In the genomic region with DNA sequence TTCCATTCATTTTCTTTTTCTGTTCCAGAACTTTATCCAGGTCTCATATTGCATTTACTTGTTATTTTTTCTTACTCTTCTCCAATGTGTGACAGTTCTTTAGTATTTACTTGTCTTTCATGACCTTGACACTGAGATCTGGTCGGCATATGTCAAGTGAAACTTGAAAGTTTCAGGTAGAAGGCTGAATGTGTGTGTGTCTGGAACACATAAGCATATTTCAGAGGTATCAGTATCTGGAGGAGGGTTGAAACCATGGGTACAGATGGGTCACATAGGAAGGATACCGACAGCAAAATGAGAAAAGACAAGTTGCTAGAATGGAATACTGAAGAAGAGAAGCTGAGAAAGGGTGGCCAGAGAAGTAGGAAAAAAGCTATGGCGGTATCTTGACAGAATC, we compare ENCODE assay signal across 19 cellular contexts. TPM values are rescaled to one million over a fixed set of nuclear protein-coding genes. Genes with fewer than 3 reads are reported as not detected.
A peak's percentile ranks its signal among the peaks of the same experiment; 100 is the strongest.
DNase-seq lines count a peak whose midpoint lies in the region; ATAC-seq, FAIRE-seq and TF ChIP-seq lines count a peak whose summit lies in the region.
"Had no signal": no experiment of that assay in that cellular context is flagged by ENCODE, and none has a peak within 500 bp of the region (broad histone marks: within the 10 kb centered on the region; RNA-seq: fewer than 3 reads in every experiment).

No MANE protein-coding gene starts in this region.

- H3K4me1 ChIP-seq in trophoblast cell (ENCODE audit: control insufficient read depth in 1 of 2, insufficient read depth in 2 of 2, low read length in 2 of 2) = no peaks in the 10 kb centered on the region
- no peaks in the 10 kb centered on the region for H3K4me1 ChIP-seq in upper lobe of right lung
- H3K4me1 ChIP-seq in stomach = no peaks in the 10 kb centered on the region
- H3K4me1 ChIP-seq: A549, left lung, sigmoid colon, thyroid gland had no signal

- TF ChIP-seq POLR2A in GM12891 (IDR thresholded peaks at IDR 0.05; ENCODE audit: low read depth, low read length) (no peak), stomach (IDR thresholded peaks at IDR 0.05) (no peak)

- H3K18ac ChIP-seq in trophoblast cell (ENCODE audit: low read length) = no peak overlapping the region

- no peak overlapping the region for H2BK120ac ChIP-seq in trophoblast cell (ENCODE audit: insufficient read depth, low read length, poor library complexity)

- DNase-seq in GM12891 (ENCODE audit: insufficient read length, low spot score) = no peak
- no peak for DNase-seq in trophoblast cell
- no peak for DNase-seq in upper lobe of right lung
- no peak for DNase-seq in stomach
- no peak for DNase-seq in NCI-H2171 treated with DMSO at 0.1 percent for 48 hours (lab: John Stamatoyannopoulos, UW)
- DNase-seq: activated effector memory CD4-positive, alpha-beta T cell treated with Interleukin-2 at 50 U/mL for 16 hours; amygdala; CD4-positive, alpha-beta T cell; HFFc6; left lung; NCI-H2081 treated with DMSO at 0.1 percent for 48 hours; NCI-H69; sigmoid colon; thyroid gland had no signal

- no peak overlapping the region for H2AFZ ChIP-seq in trophoblast cell (ENCODE audit: insufficient read depth, low read length, poor library complexity)

- no CpG with 5 or more reads among the region's 3 CpGs for WGBS in trophoblast cell (ENCODE audit: extremely low coverage, insufficient coverage, insufficient read length)
- WGBS in stomach, 5 donors = 82 to 91% (median 88%) methylated on average over 3 of the region's 3 CpGs

- H3K4me3 ChIP-seq in trophoblast cell (ENCODE audit: low read depth, low read length) (no peak overlapping the region), upper lobe of right lung (no peak overlapping the region), stomach (no peak overlapping the region)
- H3K4me3 ChIP-seq: A549, left lung, sigmoid colon, thyroid gland had no signal

- TF ChIP-seq CTCF in upper lobe of right lung (IDR thresholded peaks at IDR 0.05) = no peak
- TF ChIP-seq CTCF in stomach (IDR thresholded peaks at IDR 0.05) = no peak

- no peak overlapping the region for H3K4ac ChIP-seq in trophoblast cell (ENCODE audit: low read depth, low read length)

- no peak overlapping the region for H3K27ac ChIP-seq in trophoblast cell (ENCODE audit: low read depth, low read length)
- no peak overlapping the region for H3K27ac ChIP-seq in upper lobe of right lung
- H3K27ac ChIP-seq in stomach = no peak overlapping the region
- H3K27ac ChIP-seq: A549, left lung, sigmoid colon, thyroid gland had no signal

- no peaks in the 10 kb centered on the region for H3K79me2 ChIP-seq in trophoblast cell (ENCODE audit: control insufficient read depth, insufficient read depth, low read length, poor library complexity)

- TF ChIP-seq EP300 in stomach (IDR thresholded peaks at IDR 0.05) = no peak

- no peak overlapping the region for H2BK12ac ChIP-seq in trophoblast cell (ENCODE audit: low read length)

- peak; percentile 88 for FAIRE-seq in GM12891 (lab: Jason Lieb, UNC)
- FAIRE-seq: A549 had no signal

- H3K23ac ChIP-seq in trophoblast cell (ENCODE audit: low read length) = no peak overlapping the region

- H4K91ac ChIP-seq in trophoblast cell (ENCODE audit: low read depth, low read length) = no peak overlapping the region

- intact Hi-C loops in upper lobe of right lung (cut with DNase I) = no loop called here
- intact Hi-C loops in stomach (cut with DNase I; ENCODE audit: low total_unique reads) = no loop called here

- H3K9ac ChIP-seq in trophoblast cell (ENCODE audit: low read length) = no peak overlapping the region

- H4K8ac ChIP-seq in trophoblast cell (ENCODE audit: low read depth, low read length) = no peak overlapping the region

- H3K9me3 ChIP-seq in trophoblast cell (ENCODE audit: insufficient read depth, low read depth, low read length) (peaks cover 1% of the 10 kb centered on the region), upper lobe of right lung (no peaks in the 10 kb centered on the region), stomach (no peaks in the 10 kb centered on the region)
- H3K9me3 ChIP-seq: A549, left lung, sigmoid colon, thyroid gland had no signal

- no peak overlapping the region for H3K14ac ChIP-seq in trophoblast cell (ENCODE audit: low read length)

- no peak overlapping the region for H2BK5ac ChIP-seq in trophoblast cell (ENCODE audit: low read depth, low read length, poor library complexity)

- H3K79me1 ChIP-seq in trophoblast cell (ENCODE audit: low read length) = no peaks in the 10 kb centered on the region

- H3K36me3 ChIP-seq in trophoblast cell (ENCODE audit: control insufficient read depth in 1 of 2, insufficient read depth in 2 of 2, low read length in 2 of 2) (peaks cover 0 to 1% of the 10 kb centered on the region in 2 experiments), upper lobe of right lung (no peaks in the 10 kb centered on the region), stomach (no peaks in the 10 kb centered on the region)
- H3K36me3 ChIP-seq: left lung, sigmoid colon, thyroid gland had no signal

- no peaks in the 10 kb centered on the region for H3K27me3 ChIP-seq in trophoblast cell (ENCODE audit: insufficient read depth, low read length)
- no peaks in the 10 kb centered on the region for H3K27me3 ChIP-seq in upper lobe of right lung
- no peaks in the 10 kb centered on the region for H3K27me3 ChIP-seq in stomach
- H3K27me3 ChIP-seq: left lung, sigmoid colon, thyroid gland had no signal

- H2AK5ac ChIP-seq in trophoblast cell (ENCODE audit: low read length) = no peak overlapping the region

- no peak overlapping the region for H3K4me2 ChIP-seq in trophoblast cell (ENCODE audit: low read length)
- H3K4me2 ChIP-seq: A549 had no signal

- H4K12ac ChIP-seq in trophoblast cell (ENCODE audit: low read depth, low read length) = no peak overlapping the region

- ATAC-seq in GM19395 (IDR thresholded peaks at IDR 0.05; ENCODE audit: unreplicated experiment) (peak; percentile 75), HG02610 (IDR thresholded peaks at IDR 0.05; ENCODE audit: unreplicated experiment) (peak; percentile 31), HG03442 (IDR thresholded peaks at IDR 0.05; ENCODE audit: unreplicated experiment) (peak; percentile 36), upper lobe of right lung (no peak)
- ATAC-seq: A549, left lung had no signal

TF ChIP-seq in GM12891, 5 proteins besides CTCF, POLR2A, EP300 and RAD21:
- TF ChIP-seq POU2F2 (IDR thresholded peaks at IDR 0.05; ENCODE audit: low read depth, low read length) = no peak
- TF ChIP-seq PAX5 (IDR thresholded peaks at IDR 0.05; ENCODE audit: insufficient read depth, low read length, severe bottlenecking) = no peak
- no peak for TF ChIP-seq TAF1 (IDR thresholded peaks at IDR 0.05; ENCODE audit: low read depth, low read length)
- no peak for TF ChIP-seq SPI1 (IDR thresholded peaks at IDR 0.05; ENCODE audit: low read depth, low read length)
- no peak for TF ChIP-seq POLR2AphosphoS5 (IDR thresholded peaks at IDR 0.05; ENCODE audit: low read depth, low read length)

RNA-seq across cellular contexts. Expression of gene PTGDR, which starts 22.5 kb away (rescaled TPM):
- polyA plus RNA-seq in GM12891 (2012; ENCODE audit: low read depth, missing spikeins) = not detected
- polyA plus RNA-seq in trophoblast cell (2013) = not detected in 2 replicates
- total RNA-seq in upper lobe of right lung (1.6 TPM), stomach (10 to 100 TPM in 1 of 5 donors, under 1 TPM in 1, not detected in 3; 0.37 to 33.0 TPM)
- not detected for polyA plus RNA-seq in stomach
- total RNA-seq: fibroblast of villous mesenchyme, HFFc6 had no signal
- polyA plus RNA-seq: A549 had no signal
